Comparison of ENCODE assay signal across 26 cellular contexts in the genomic region with DNA sequence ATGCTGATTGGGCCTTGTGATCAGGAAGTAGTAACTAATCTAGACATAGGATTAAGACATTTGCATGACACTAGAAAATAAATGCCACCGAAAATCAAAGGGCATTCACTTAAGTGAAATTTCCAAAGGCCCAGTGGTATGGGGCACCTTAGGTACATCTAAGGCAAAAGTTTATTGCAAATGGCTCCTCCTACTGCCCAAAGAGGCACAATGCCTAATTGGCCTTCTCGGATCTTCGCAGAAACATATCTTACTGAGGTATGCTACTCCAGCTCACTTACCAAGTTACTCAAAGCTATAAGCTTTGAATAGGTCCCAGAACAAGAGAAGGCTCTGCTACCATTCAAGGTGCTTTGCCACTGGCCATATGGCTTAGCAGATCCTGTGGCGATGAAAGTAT.
A peak's percentile ranks its signal among the peaks of the same experiment; 100 is the strongest.
DNase-seq lines count a peak whose midpoint lies in the region; ATAC-seq and TF ChIP-seq lines count a peak whose summit lies in the region.
"Had no signal": no experiment of that assay in that cellular context is flagged by ENCODE, and none has a peak within 500 bp of the region (broad histone marks: within the 10 kb centered on the region; RNA-seq: fewer than 3 reads in every experiment).

No MANE protein-coding gene starts in this region.

- H3K27me3 ChIP-seq in Loucy (ENCODE audit: insufficient read depth, low read length, poor library complexity, severe bottlenecking) (peaks cover 39% of the 10 kb centered on the region), brain microvascular endothelial cell (replicated peaks) (no peaks in the 10 kb centered on the region), mesendoderm (ENCODE audit: insufficient read depth, low read length, poor library complexity) (no peaks in the 10 kb centered on the region)
- H3K27me3 ChIP-seq: breast epithelium, heart right ventricle, left lung, suprapubic skin, upper lobe of right lung had no signal

- H2BK120ac ChIP-seq in mesendoderm (ENCODE audit: low read depth, low read length), result no peak overlapping the region

- no peaks in the 10 kb centered on the region for H3K9me2 ChIP-seq in Loucy (replicated peaks; ENCODE audit: low read depth, low read length)

- H2AK5ac ChIP-seq in mesendoderm (ENCODE audit: low read length), result no peak overlapping the region

- no peak overlapping the region for H2AFZ ChIP-seq in Loucy (ENCODE audit: low read length)
- H2AFZ ChIP-seq: PC-9 had no signal

- H3K56ac ChIP-seq in mesendoderm (ENCODE audit: low read length), result no peak overlapping the region

- H3F3A ChIP-seq in Loucy (ENCODE audit: low read depth), result no peaks in the 10 kb centered on the region

- no peak overlapping the region for H3K27ac ChIP-seq in brain microvascular endothelial cell
- no peak overlapping the region for H3K27ac ChIP-seq in mesendoderm (ENCODE audit: low read depth, low read length)
- H3K27ac ChIP-seq: breast epithelium, heart right ventricle, left lung, PC-9, psoas muscle, suprapubic skin, upper lobe of right lung had no signal

- POLR2A ChIA-PET in activated CD4-positive, alpha-beta T cell treated with anti-CD3 and anti-CD28 coated beads, Interleukin-2, amount 10 ng/mL, durations not matched to agents 7 days and 5 days (lab: Charles Lee), result no interaction called here

- no peak overlapping the region for H2BK5ac ChIP-seq in mesendoderm (ENCODE audit: low read length)

- H3K9me3 Mint-ChIP-seq in activated CD4-positive, alpha-beta T cell treated with anti-CD3 and anti-CD28 coated beads, Interleukin-2, amount 10 ng/mL, durations not matched to agents 7 days and 5 days, result no peaks in the 10 kb centered on the region
- H3K9me3 Mint-ChIP-seq: activated naive CD4-positive, alpha-beta T cell treated with anti-CD3 and anti-CD28 coated beads for 36 hours had no signal

- peak; percentile 14 for TF ChIP-seq CTCF in GM12864 (IDR thresholded peaks at IDR 0.05; ENCODE audit: low read depth, low read length, missing control alignments)
- TF ChIP-seq CTCF in Loucy (conservative IDR thresholded peaks at IDR 0.05; ENCODE audit: low read length), result peak; percentile 46
- peak; percentile 28 for TF ChIP-seq CTCF in brain microvascular endothelial cell (IDR thresholded peaks at IDR 0.05; ENCODE audit: low read depth, low read length, missing control alignments)

- H4K8ac ChIP-seq in mesendoderm (ENCODE audit: low read depth, low read length), result no peak overlapping the region

- CTCF ChIA-PET in activated CD4-positive, alpha-beta T cell treated with anti-CD3 and anti-CD28 coated beads, Interleukin-2, amount 10 ng/mL, durations not matched to agents 7 days and 5 days (lab: Charles Lee), result interaction anchor here (1.3 kb wide), 1 partner anchor 20 kb away, joined by 3 read pairs; no protein-coding TSS in a partner anchor

- H3K4ac ChIP-seq in mesendoderm (ENCODE audit: low read depth, low read length), result no peak overlapping the region

- H3K4me1 ChIP-seq in Loucy (ENCODE audit: insufficient read depth, low read length, poor library complexity, severe bottlenecking) (no peaks in the 10 kb centered on the region), mesendoderm (ENCODE audit: control insufficient read depth, low read depth, low read length) (no peaks in the 10 kb centered on the region)
- H3K4me1 ChIP-seq: breast epithelium, Caco-2, psoas muscle had no signal

- ATAC-seq in HG02938 (IDR thresholded peaks at IDR 0.05; ENCODE audit: unreplicated experiment), result no peak
- ATAC-seq: heart right ventricle, left lung, upper lobe of right lung had no signal

- in situ Hi-C loops in brain microvascular endothelial cell (cut with HindIII; ENCODE audit: low pct_ligation_motif_present, low sequenced_read_pairs), result no loop called here

- no peak overlapping the region for H4K5ac ChIP-seq in mesendoderm (ENCODE audit: low read length)

- H3K79me1 ChIP-seq in mesendoderm (ENCODE audit: low read length), result no peaks in the 10 kb centered on the region

- H3K18ac ChIP-seq in mesendoderm (ENCODE audit: low read length), result no peak overlapping the region

- H3K79me2 ChIP-seq in Loucy (ENCODE audit: insufficient read depth, low read length), result no peaks in the 10 kb centered on the region
- no peaks in the 10 kb centered on the region for H3K79me2 ChIP-seq in mesendoderm (ENCODE audit: control insufficient read depth, insufficient read depth, low read length)

- no peaks in the 10 kb centered on the region for H3K9me3 ChIP-seq in Loucy (ENCODE audit: insufficient read depth, low read depth, low read length)
- H3K9me3 ChIP-seq: breast epithelium, Caco-2, heart right ventricle, left lung, psoas muscle, suprapubic skin, upper lobe of right lung had no signal

- DNase-seq in GM12864 (ENCODE audit: low read depth) (no peak), brain microvascular endothelial cell (no peak), mesendoderm (peak; percentile 36), midbrain (lab: John Stamatoyannopoulos, UW) (no peak)
- DNase-seq in activated CD4-positive, alpha-beta T cell treated with anti-CD3 and anti-CD28 coated beads, Interleukin-2, amount 10 ng/mL, durations not matched to agents 7 days and 5 days, result no peak
- DNase-seq: activated CD4-positive, alpha-beta T cell treated with anti-CD3 and anti-CD28 coated beads, Interleukin-2, amount 50 U/mL, for 48 hours; activated CD4-positive, CD25-positive, alpha-beta regulatory T cell; activated naive CD4-positive, alpha-beta T cell treated with anti-CD3 and anti-CD28 coated beads for 36 hours; C1 segment of cervical spinal cord; Caco-2; DMS79; heart right ventricle; left lung; NCI-H1105; NCI-H2029; NCI-H774; PC-9; psoas muscle; SHP77; stimulated activated naive CD4-positive, alpha-beta T cell; T1000; upper lobe of right lung had no signal

- H3K27ac Mint-ChIP-seq in activated CD4-positive, alpha-beta T cell treated with anti-CD3 and anti-CD28 coated beads, Interleukin-2, amount 10 ng/mL, durations not matched to agents 7 days and 5 days, result no peak overlapping the region
- H3K27ac Mint-ChIP-seq: activated naive CD4-positive, alpha-beta T cell treated with anti-CD3 and anti-CD28 coated beads for 36 hours had no signal

- no peak overlapping the region for H3K4me3 ChIP-seq in GM12864 (ENCODE audit: low read depth, low read length)
- H3K4me3 ChIP-seq in Loucy (ENCODE audit: low read length, poor library complexity, severe bottlenecking), result no peak overlapping the region
- no peak overlapping the region for H3K4me3 ChIP-seq in brain microvascular endothelial cell (ENCODE audit: low read depth, low read length)
- H3K4me3 ChIP-seq in mesendoderm (ENCODE audit: low read length), result no peak overlapping the region
- H3K4me3 ChIP-seq: breast epithelium, heart right ventricle, left lung, PC-9, psoas muscle, suprapubic skin, upper lobe of right lung had no signal

- no peaks in the 10 kb centered on the region for H3K36me3 Mint-ChIP-seq in activated CD4-positive, alpha-beta T cell treated with anti-CD3 and anti-CD28 coated beads, Interleukin-2, amount 10 ng/mL, durations not matched to agents 7 days and 5 days (ENCODE audit: low read depth)

- no peaks in the 10 kb centered on the region for H3K27me3 Mint-ChIP-seq in activated CD4-positive, alpha-beta T cell treated with anti-CD3 and anti-CD28 coated beads, Interleukin-2, amount 10 ng/mL, durations not matched to agents 7 days and 5 days

- H3K4me2 ChIP-seq in Loucy (ENCODE audit: low read depth, low read length, poor library complexity, severe bottlenecking) (no peak overlapping the region), mesendoderm (ENCODE audit: low read length) (no peak overlapping the region)
- H3K4me2 ChIP-seq: PC-9 had no signal

- no peak overlapping the region for H3K23ac ChIP-seq in mesendoderm (ENCODE audit: low read length)

- no CpG with 5 or more reads among the region's 4 CpGs for WGBS in mesendoderm (ENCODE audit: extremely low coverage, insufficient coverage, low lambda C conversion rate)

- H3K9ac ChIP-seq in Loucy (ENCODE audit: low read depth, low read length, poor library complexity, severe bottlenecking) (no peak overlapping the region), mesendoderm (ENCODE audit: low read length) (no peak overlapping the region)

- no peaks in the 10 kb centered on the region for H3K36me3 ChIP-seq in Loucy (ENCODE audit: insufficient read depth, low read length)
- no peaks in the 10 kb centered on the region for H3K36me3 ChIP-seq in brain microvascular endothelial cell (replicated peaks)
- no peaks in the 10 kb centered on the region for H3K36me3 ChIP-seq in mesendoderm (ENCODE audit: control insufficient read depth, insufficient read depth, low read length)
- H3K36me3 ChIP-seq: breast epithelium, heart right ventricle, left lung, suprapubic skin, upper lobe of right lung had no signal

- no peaks in the 10 kb centered on the region for H4K20me1 ChIP-seq in Loucy (ENCODE audit: insufficient read depth, low read length, poor library complexity, severe bottlenecking)

- H3K4me3 Mint-ChIP-seq in activated CD4-positive, alpha-beta T cell treated with anti-CD3 and anti-CD28 coated beads, Interleukin-2, amount 10 ng/mL, durations not matched to agents 7 days and 5 days, result no peak overlapping the region
- H3K4me3 Mint-ChIP-seq: activated naive CD4-positive, alpha-beta T cell treated with anti-CD3 and anti-CD28 coated beads for 36 hours had no signal

- peaks cover 8% of the 10 kb centered on the region for H3K4me1 Mint-ChIP-seq in activated CD4-positive, alpha-beta T cell treated with anti-CD3 and anti-CD28 coated beads, Interleukin-2, amount 10 ng/mL, durations not matched to agents 7 days and 5 days

- H2BK15ac ChIP-seq in mesendoderm (replicated peaks; ENCODE audit: low read depth), result no peak overlapping the region
